In genomic region chr1:245428681-245429080, GRCh38 we compare ENCODE assay signal across 19 cellular contexts.
"Had no signal": no experiment of that assay in that cellular context is flagged by ENCODE, and none has a peak within 500 bp of the region (broad histone marks: within the 10 kb centered on the region; RNA-seq: fewer than 3 reads in every experiment).

No MANE protein-coding gene starts in this region.

- H3K36me3 ChIP-seq: SJSA1 had no signal

- H3K4me3 ChIP-seq: SJSA1, SK-N-MC had no signal

- H3K27me3 ChIP-seq: SJSA1 had no signal

- H3K4me1 ChIP-seq: SJSA1 had no signal

- H3K27ac ChIP-seq: SJSA1, SK-N-MC had no signal

- DNase-seq: KBM-7, MV-4-11, NCI-H1048, NCI-H1105, NCI-H1417, NCI-H1436 treated with DMSO at 0.1 percent for 48 hours, NCI-H1694, NCI-H187 treated with DMSO at 0.1 percent for 48 hours, NCI-H2029 treated with DMSO at 0.1 percent for 48 hours, NCI-H2171 treated with DMSO at 0.1 percent for 48 hours, NCI-H2227 treated with DMSO at 0.1 percent for 48 hours, NCI-H526 treated with DMSO at 0.1 percent for 48 hours, NCI-H774, Right ventricle myocardium superior, RPMI8226, SIG-M5, SW 1271 had no signal

- H3K9me3 ChIP-seq: SJSA1 had no signal
